ENCODE assay signal across 20 cellular contexts in genomic region chr12:18389820-18390219, GRCh38.
"Had no signal": no experiment of that assay in that cellular context is flagged by ENCODE, and none has a peak within 500 bp of the region (broad histone marks: within the 10 kb centered on the region; RNA-seq: fewer than 3 reads in every experiment).

No MANE protein-coding gene starts in this region.

- H3K9me3 ChIP-seq: SK-N-SH had no signal

- H3K27ac ChIP-seq: RWPE1 had no signal

- H3K9ac ChIP-seq: SK-N-SH had no signal

- H3K9me2 ChIP-seq: SK-N-SH had no signal

- DNase-seq: IMR-90, Kasumi-1, KG1, MM.1S, NCI-H1092 treated with DMSO at 0.1 percent for 48 hours, NCI-H1436, NCI-H187, NCI-H2029, NCI-H2081 treated with DMSO at 0.1 percent for 48 hours, NCI-H2171, NCI-H226, NCI-H446, NCI-H510A, NCI-H524 treated with DMSO at 0.1 percent for 48 hours, NCI-H69, NCI-H774, SHP77, SK-N-SH had no signal

- H3K4me2 ChIP-seq: SK-N-SH had no signal

- ATAC-seq: Panc1 had no signal
